8 cellular contexts compared by ENCODE assay signal in the genomic region with DNA sequence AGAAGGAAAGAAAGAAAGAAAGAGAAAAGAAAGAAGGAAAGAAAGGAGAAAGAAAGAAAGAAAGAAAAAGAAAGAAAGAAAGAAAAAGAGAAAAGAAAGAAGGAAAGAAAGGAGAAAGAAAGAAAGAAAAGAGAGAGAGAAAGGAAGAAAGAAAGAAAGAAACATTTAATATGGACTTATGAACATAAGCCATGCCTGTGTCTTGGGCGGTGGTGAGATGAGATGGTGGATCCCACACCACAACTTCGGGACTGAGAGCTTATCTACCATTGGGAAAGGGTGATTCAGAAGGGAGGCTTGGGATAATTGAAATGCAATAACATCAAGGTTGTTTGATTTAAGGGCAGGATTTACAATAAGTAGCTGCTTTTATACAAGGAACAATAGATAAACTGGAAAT.
"Had no signal": no experiment of that assay in that cellular context is flagged by ENCODE, and none has a peak within 500 bp of the region (broad histone marks: within the 10 kb centered on the region; RNA-seq: fewer than 3 reads in every experiment).

No MANE protein-coding gene starts in this region.

- H3K4me3 ChIP-seq: GM12878 had no signal

- DNase-seq: GDM1, GF-D8 had no signal

- ATAC-seq: GM12878 had no signal

- FAIRE-seq: G401.6, GM12878, GM12891, GM12892, GM18507, GM19239 had no signal
